Comparison of ENCODE assay signal across 8 cellular contexts in the genomic region with DNA sequence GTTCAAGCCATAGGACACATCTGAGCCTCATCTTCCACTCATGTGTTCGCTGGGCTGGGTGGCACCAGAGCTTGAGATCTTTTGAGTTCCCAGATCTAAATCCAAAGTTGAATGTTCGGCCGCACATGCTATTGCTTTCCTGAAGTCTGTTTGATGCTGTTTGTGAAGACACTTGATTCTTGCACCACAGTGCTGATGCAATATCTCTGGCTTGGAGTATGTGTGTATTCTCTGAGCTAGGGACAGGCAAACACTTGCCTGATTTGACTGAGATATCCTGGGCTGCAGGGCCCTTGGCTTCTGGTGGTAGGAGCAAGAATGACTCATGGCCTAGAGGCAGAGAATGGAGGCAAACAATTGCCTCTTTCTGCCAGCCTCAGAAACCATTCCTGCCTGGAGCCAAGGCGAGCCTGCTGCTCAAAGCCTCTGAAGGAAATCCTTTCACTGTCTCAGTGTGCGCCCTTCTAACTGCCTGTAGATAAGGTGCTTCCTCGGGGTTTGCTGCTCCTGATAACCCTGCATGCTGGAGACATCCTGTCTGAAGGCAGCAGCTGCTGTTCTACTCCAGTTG.
DNase-seq lines count a peak whose midpoint lies in the region; ATAC-seq and TF ChIP-seq lines count a peak whose summit lies in the region.
"Had no signal": no experiment of that assay in that cellular context is flagged by ENCODE, and none has a peak within 500 bp of the region (broad histone marks: within the 10 kb centered on the region; RNA-seq: fewer than 3 reads in every experiment).

No MANE protein-coding gene starts in this region.

- no peaks in the 10 kb centered on the region for H3K9me3 ChIP-seq in tibial nerve

- peak; percentile 90 for ATAC-seq in left lobe of liver
- no peak for ATAC-seq in GM18907 (IDR thresholded peaks at IDR 0.05; ENCODE audit: unreplicated experiment)

- TF ChIP-seq POLR2A in tibial nerve (IDR thresholded peaks at IDR 0.05), result no peak

- no peaks in the 10 kb centered on the region for H3K27me3 Mint-ChIP-seq in brain
- no peaks in the 10 kb centered on the region for H3K27me3 Mint-ChIP-seq in activated T-cell treated with anti-CD3 and anti-CD28 coated beads, Interleukin-2, amount 50 U/mL, for 24 hours
- H3K27me3 Mint-ChIP-seq: central memory CD8-positive, alpha-beta T cell had no signal

- peak overlapping the region; percentile 38 to 89 (median 74) for H3K27ac ChIP-seq in tibial nerve

- peak overlapping the region in 3 of 5 experiments; percentile 34 to 87 (median 62) for H3K27ac Mint-ChIP-seq in brain
- H3K27ac Mint-ChIP-seq in activated T-cell treated with anti-CD3 and anti-CD28 coated beads, Interleukin-2, amount 50 U/mL, for 24 hours, result no peak overlapping the region

- peaks cover 0 to 11% (median 0%) of the 10 kb centered on the region in 3 donors for H3K36me3 ChIP-seq in tibial nerve

- H3K9me3 Mint-ChIP-seq in brain, result no peaks in the 10 kb centered on the region
- H3K9me3 Mint-ChIP-seq in activated T-cell treated with anti-CD3 and anti-CD28 coated beads, Interleukin-2, amount 50 U/mL, for 24 hours, result no peaks in the 10 kb centered on the region
- H3K9me3 Mint-ChIP-seq: central memory CD8-positive, alpha-beta T cell had no signal

- no peak for TF ChIP-seq CTCF in brain (conservative IDR thresholded peaks at IDR 0.05)
- TF ChIP-seq CTCF in tibial nerve (IDR thresholded peaks at IDR 0.05), result peak in 1 of 5 experiments; percentile 10

- H3K27me3 ChIP-seq in tibial nerve, result no peaks in the 10 kb centered on the region

- 34 to 68% methylated on average over 6 of the region's 6 CpGs for WGBS in tibial nerve, 2 donors

- H3K4me3 ChIP-seq in tibial nerve, result no peak overlapping the region

- H3K4me3 Mint-ChIP-seq in brain, result no peak overlapping the region
- H3K4me3 Mint-ChIP-seq in activated T-cell treated with anti-CD3 and anti-CD28 coated beads, Interleukin-2, amount 50 U/mL, for 24 hours, result no peak overlapping the region
- H3K4me3 Mint-ChIP-seq: central memory CD8-positive, alpha-beta T cell had no signal

- peak; percentile 28 for DNase-seq in LHCN-M2 (ENCODE audit: low read depth)
- peak; percentile 83 for DNase-seq in left lobe of liver (ENCODE audit: low spot score)
- peak; percentile 28 to 66 for DNase-seq in tibial nerve (ENCODE audit: low spot score in 2 of 2)
- no peak for DNase-seq in NCI-H2107 (lab: John Stamatoyannopoulos, UW)
- DNase-seq in activated T-cell treated with anti-CD3 and anti-CD28 coated beads, Interleukin-2, amount 50 U/mL, for 24 hours, result no peak

- peaks cover 18% of the 10 kb centered on the region for H3K4me1 Mint-ChIP-seq in brain
- H3K4me1 Mint-ChIP-seq in activated T-cell treated with anti-CD3 and anti-CD28 coated beads, Interleukin-2, amount 50 U/mL, for 24 hours (ENCODE audit: low read depth), result no peaks in the 10 kb centered on the region
- H3K4me1 Mint-ChIP-seq: central memory CD8-positive, alpha-beta T cell had no signal

- H3K36me3 Mint-ChIP-seq in brain, result no peaks in the 10 kb centered on the region
- no peaks in the 10 kb centered on the region for H3K36me3 Mint-ChIP-seq in activated T-cell treated with anti-CD3 and anti-CD28 coated beads, Interleukin-2, amount 50 U/mL, for 24 hours (ENCODE audit: low read depth)

- peak; percentile 26 to 89 for TF ChIP-seq EP300 in tibial nerve (IDR thresholded peaks at IDR 0.05)

- H3K4me1 ChIP-seq in tibial nerve, result peaks cover 0 to 44% (median 11%) of the 10 kb centered on the region in 4 donors

Comparison
In these comparisons a context has a peak if more than half of its experiments do, and no peak if none do; other contexts are left out.
1. DNase-seq: peak in LHCN-M2 (single experiment), left lobe of liver (single experiment) and tibial nerve (2 of 2); none in NCI-H2107 (single experiment) and activated T-cell treated with anti-CD3 and anti-CD28 coated beads, Interleukin-2, amount 50 U/mL, for 24 hours (single experiment).